ENCODE assay signal across 1 cellular context in genomic region chr7:135950972-135951371, GRCh38.
TF ChIP-seq lines count a peak whose summit lies in the region.

No MANE protein-coding gene starts in this region.

TF ChIP-seq in K562, 482 proteins besides CTCF, POLR2A, EP300 and RAD21 (continued from another document):
- TF ChIP-seq CXXC5 (CRISPR knock-in tag; IDR thresholded peaks at IDR 0.05), result 0 out of 2 replicates have a peak, but pooled peaks have one; percentile 21
- no peak for TF ChIP-seq NR2F6 (CRISPR knock-in tag; IDR thresholded peaks at IDR 0.05)
- TF ChIP-seq TAF7 (tag; IDR thresholded peaks at IDR 0.05), result no peak
- no peak for TF ChIP-seq MED1 (CRISPR knock-in tag; IDR thresholded peaks at IDR 0.05; ENCODE audit: borderline replicate concordance)
- no peak for TF ChIP-seq POLR3G (IDR thresholded peaks at IDR 0.05; ENCODE audit: extremely low read depth, insufficient read length, insufficient replicate concordance)
- no peak for TF ChIP-seq ATF1 (CRISPR knock-in tag; IDR thresholded peaks at IDR 0.05)
- TF ChIP-seq ATF1 (tag; IDR thresholded peaks at IDR 0.05), result peak; percentile 35; the same call in 1 of the 2 replicates
- TF ChIP-seq VEZF1 (CRISPR knock-in tag; IDR thresholded peaks at IDR 0.05), result no peak
- no peak for TF ChIP-seq ZNF431 (CRISPR knock-in tag; IDR thresholded peaks at IDR 0.05)
- no peak for TF ChIP-seq ZFP36 (IDR thresholded peaks at IDR 0.05; ENCODE audit: low read depth, low read length, partially characterized antibody)
- peak; percentile 50; the same call in 1 of the 2 replicates for TF ChIP-seq ZNF592 (IDR thresholded peaks at IDR 0.05)
- TF ChIP-seq ZBTB9 (CRISPR knock-in tag; IDR thresholded peaks at IDR 0.05), result no peak
- TF ChIP-seq NR2C1 (IDR thresholded peaks at IDR 0.05), result no peak
- TF ChIP-seq NR2C1 (tag; IDR thresholded peaks at IDR 0.05), result peak; percentile 42; the same call in 1 of the 2 replicates
- no peak for TF ChIP-seq HBP1 (CRISPR knock-in tag; IDR thresholded peaks at IDR 0.05)
- peak; percentile 29; the same call in 1 of the 2 replicates for TF ChIP-seq CBFA2T3 (IDR thresholded peaks at IDR 0.05)
- 0 out of 2 replicates have a peak, but pooled peaks have one; percentile 38 for TF ChIP-seq CHCHD3 (CRISPR knock-in tag; IDR thresholded peaks at IDR 0.05)
- TF ChIP-seq RCOR1 (IDR thresholded peaks at IDR 0.05; ENCODE audit: borderline replicate concordance in 1 of 2, low read depth in 2 of 2, low read length in 2 of 2), result peak in 1 of 2 experiments; percentile 38; a peak in 1 of 4 replicates
- no peak for TF ChIP-seq ZNF449 (CRISPR knock-in tag; IDR thresholded peaks at IDR 0.05)
- TF ChIP-seq PHF21A (IDR thresholded peaks at IDR 0.05; ENCODE audit: borderline replicate concordance, low read depth), result no peak
- TF ChIP-seq ARID1B (IDR thresholded peaks at IDR 0.05), result peak; percentile 50; the same call in 1 of the 2 replicates
- TF ChIP-seq HNRNPL (IDR thresholded peaks at IDR 0.05; ENCODE audit: low read depth, low read length), result no peak
- TF ChIP-seq COPS2 (conservative IDR thresholded peaks at IDR 0.05), result no peak
- no peak for TF ChIP-seq ZNF512 (tag; IDR thresholded peaks at IDR 0.05)
- no peak for TF ChIP-seq ID3 (CRISPR knock-in tag; IDR thresholded peaks at IDR 0.05)
- TF ChIP-seq ID3 (tag; IDR thresholded peaks at IDR 0.05), result peak; percentile 93
- no peak for TF ChIP-seq RNF219 (CRISPR knock-in tag; IDR thresholded peaks at IDR 0.05)
- TF ChIP-seq DEAF1 (CRISPR knock-in tag; IDR thresholded peaks at IDR 0.05), result no peak
- TF ChIP-seq DPF2 (IDR thresholded peaks at IDR 0.05), result 0 out of 2 replicates have a peak, but pooled peaks have one; percentile 30
- no peak for TF ChIP-seq CGGBP1 (CRISPR knock-in tag; IDR thresholded peaks at IDR 0.05)
- no peak for TF ChIP-seq ZNF121 (CRISPR knock-in tag; conservative IDR thresholded peaks at IDR 0.05)
- TF ChIP-seq ZBED1 (IDR thresholded peaks at IDR 0.05), result no peak
- TF ChIP-seq ZNF232 (CRISPR knock-in tag; IDR thresholded peaks at IDR 0.05), result no peak
- TF ChIP-seq ZNF589 (CRISPR knock-in tag; IDR thresholded peaks at IDR 0.05; ENCODE audit: low read depth), result no peak
- peak; percentile 50; the same call in 1 of the 2 replicates for TF ChIP-seq CEBPB (tag; IDR thresholded peaks at IDR 0.05)
- TF ChIP-seq ATF3 (IDR thresholded peaks at IDR 0.05), result peak; percentile 72
- no peak for TF ChIP-seq ATF3 (CRISPR knock-in tag; conservative IDR thresholded peaks at IDR 0.05)
- peak; percentile 67; the same call in 1 of the 2 replicates for TF ChIP-seq JUND (IDR thresholded peaks at IDR 0.05; ENCODE audit: borderline replicate concordance, low read depth, low read length)
- no peak; the same call in 2 of the 3 replicates for TF ChIP-seq JUND (tag; IDR thresholded peaks at IDR 0.05; ENCODE audit: borderline replicate concordance, low read depth, low read length)
- TF ChIP-seq KDM1A (IDR thresholded peaks at IDR 0.05), result peak; percentile 12 to 49; a peak in 1 of 4 replicates
